ENCODE assay signal across 8 cellular contexts in the genomic region with DNA sequence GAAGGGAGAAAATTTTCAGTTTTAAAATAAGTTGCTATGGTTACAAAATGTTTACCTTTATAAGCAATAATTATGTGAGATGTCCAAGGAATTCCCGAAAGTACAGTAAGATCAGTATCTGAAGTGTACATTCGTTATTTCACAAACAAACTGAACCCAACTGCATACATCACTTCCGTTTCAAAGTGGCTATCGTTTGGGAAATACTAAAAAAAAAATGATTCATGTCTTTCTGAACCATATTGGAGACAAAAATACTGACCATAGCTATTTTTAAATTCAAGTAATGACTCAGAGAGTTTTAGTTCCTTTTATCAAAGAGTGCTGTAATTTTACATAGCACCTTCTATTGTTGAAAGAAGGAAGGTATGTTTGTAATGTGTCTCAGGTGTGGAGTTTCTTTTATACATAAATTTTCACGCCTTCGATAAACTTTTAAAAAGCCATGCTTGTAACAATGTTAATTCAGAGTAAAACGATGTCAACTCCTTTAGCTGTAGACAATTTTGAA. TPM values are rescaled to one million over a fixed set of nuclear protein-coding genes. Genes with fewer than 3 reads are reported as not detected.
DNase-seq lines count a peak whose midpoint lies in the region; ATAC-seq and TF ChIP-seq lines count a peak whose summit lies in the region.

No MANE protein-coding gene starts in this region.

- H2AFZ ChIP-seq in H9 (ENCODE audit: low read length), result no peak overlapping the region

- H3K9me3 Mint-ChIP-seq in activated T-cell treated with anti-CD3 and anti-CD28 coated beads, Interleukin-2, amount 50 U/mL, for 72 hours, result peaks cover 4 to 5% of the 10 kb centered on the region in 2 donors
- no peaks in the 10 kb centered on the region for H3K9me3 Mint-ChIP-seq in CD8-positive, alpha-beta T cell
- no peaks in the 10 kb centered on the region for H3K9me3 Mint-ChIP-seq in H9

- H3K79me1 ChIP-seq in H9 (ENCODE audit: insufficient read depth, low read depth, low read length, poor library complexity, severe bottlenecking), result no peaks in the 10 kb centered on the region

- H3K23ac ChIP-seq in H9 (ENCODE audit: insufficient read length, low read depth, low read length), result no peak overlapping the region

- H3K79me2 ChIP-seq in H9 (ENCODE audit: insufficient read depth, low read length), result no peaks in the 10 kb centered on the region; the same call in 1 of the 2 replicates

- H3K18ac ChIP-seq in H9 (ENCODE audit: insufficient read length, low read depth, low read length), result no peak overlapping the region

- POLR2A ChIA-PET in RWPE1 (lab: Yijun Ruan, JAX; ENCODE audit: low non-redundant PET), result no interaction called here
- POLR2A ChIA-PET in CD8-positive, alpha-beta T cell (lab: Charles Lee), result no interaction called here

- no peak overlapping the region for H3K56ac ChIP-seq in H9 (ENCODE audit: insufficient read length, low read depth, low read length)

- H3K27ac ChIP-seq in RWPE1, result no peak overlapping the region
- peak overlapping the region in 1 of 4 donors; percentile 14 for H3K27ac ChIP-seq in gastroesophageal sphincter
- H3K27ac ChIP-seq in CD8-positive, alpha-beta T cell (ENCODE audit: low read depth, low read length), result no peak overlapping the region
- H3K27ac ChIP-seq in H9 (ENCODE audit: insufficient read length, low read depth, low read length), result no peak overlapping the region

- ATAC-seq in activated T-cell treated with anti-CD3 and anti-CD28 coated beads, Interleukin-2, amount 50 U/mL, for 72 hours (replicated peaks in 1 of 2), result peak; percentile 43 to 59
- peak; percentile 71 for ATAC-seq in HG02981 (IDR thresholded peaks at IDR 0.05; ENCODE audit: unreplicated experiment)
- ATAC-seq in gastroesophageal sphincter, result no peak
- ATAC-seq in CD8-positive, alpha-beta T cell, result no peak

- H3K4me1 ChIP-seq in gastroesophageal sphincter (peaks cover 0 to 28% (median 0%) of the 10 kb centered on the region in 3 donors), H9 (ENCODE audit: insufficient read depth, low read length) (no peaks in the 10 kb centered on the region)
- peaks cover 19% of the 10 kb centered on the region for H3K4me1 ChIP-seq in CD8-positive, alpha-beta T cell (ENCODE audit: insufficient read depth, low read length)

- H2BK120ac ChIP-seq in H9 (ENCODE audit: low read depth, low read length, poor library complexity, severe bottlenecking), result no peak overlapping the region

- WGBS in gastroesophageal sphincter (ENCODE audit: low coverage in 1 of 2), 2 donors, result 36 to 50% methylated on average over 7 of the region's 7 CpGs
- no CpG with 5 or more reads among the region's 7 CpGs for WGBS in H9 (ENCODE audit: extremely low coverage, insufficient read length, low lambda C conversion rate)

- CTCF ChIA-PET in RWPE1 (lab: Yijun Ruan, JAX), result interaction anchor here (0.6 to 1.0 kb wide), 3 partner anchors 8 to 1353 kb away, joined by 3 read pairs; partner anchors contain the start of gene ANKRD28
- CTCF ChIA-PET in CD8-positive, alpha-beta T cell (lab: Charles Lee), result no interaction called here

- no peak overlapping the region for H3T11ph ChIP-seq in H9 (ENCODE audit: low read length)

- H3K4me2 ChIP-seq in H9 (ENCODE audit: insufficient read depth, insufficient read length, low read length), result no peak overlapping the region

- H4K8ac ChIP-seq in H9 (replicated peaks; ENCODE audit: insufficient read length, low read depth, low read length), result no peak overlapping the region

- H2AK5ac ChIP-seq in H9 (ENCODE audit: insufficient read length, low read length), result no peak overlapping the region

- no peak overlapping the region for H4K5ac ChIP-seq in H9 (ENCODE audit: insufficient read length, low read depth, low read length)

- TF ChIP-seq POLR2A in gastroesophageal sphincter (IDR thresholded peaks at IDR 0.05), result no peak

- no peaks in the 10 kb centered on the region for H3K36me3 ChIP-seq in gastroesophageal sphincter
- no peaks in the 10 kb centered on the region for H3K36me3 ChIP-seq in CD8-positive, alpha-beta T cell (ENCODE audit: insufficient read depth, low read length)

- H3K4ac ChIP-seq in H9 (ENCODE audit: low read depth, low read length), result no peak overlapping the region

- H2BK12ac ChIP-seq in H9 (ENCODE audit: insufficient read length, low read depth, low read length), result no peak overlapping the region

- intact Hi-C loops in CD8-positive, alpha-beta T cell (cut with DNase I, micrococcal nuclease), result no loop called here

- H3K27me3 Mint-ChIP-seq in activated T-cell treated with anti-CD3 and anti-CD28 coated beads, Interleukin-2, amount 50 U/mL, for 72 hours (ENCODE audit: low read depth), result no peaks in the 10 kb centered on the region
- no peaks in the 10 kb centered on the region for H3K27me3 Mint-ChIP-seq in CD8-positive, alpha-beta T cell (ENCODE audit: low read depth)
- H3K27me3 Mint-ChIP-seq in H9 (ENCODE audit: low read depth), result no peaks in the 10 kb centered on the region

- peaks cover 4 to 8% of the 10 kb centered on the region in 2 donors for H3K36me3 Mint-ChIP-seq in activated T-cell treated with anti-CD3 and anti-CD28 coated beads, Interleukin-2, amount 50 U/mL, for 72 hours (ENCODE audit: insufficient read depth in 2 of 2)
- H3K36me3 Mint-ChIP-seq in CD8-positive, alpha-beta T cell, result peaks cover 5% of the 10 kb centered on the region
- H3K36me3 Mint-ChIP-seq in H9 (ENCODE audit: insufficient read depth in 1 of 3, low read depth in 3 of 3), result no peaks in the 10 kb centered on the region

- H4K91ac ChIP-seq in H9 (ENCODE audit: insufficient read length, low read depth, low read length), result no peak overlapping the region

- TF ChIP-seq EP300 in gastroesophageal sphincter (IDR thresholded peaks at IDR 0.05), result no peak

- H2BK20ac ChIP-seq in H9 (ENCODE audit: low read depth, low read length, poor library complexity, severe bottlenecking), result no peak overlapping the region

- H3K9me3 ChIP-seq in gastroesophageal sphincter (no peaks in the 10 kb centered on the region), H9 (ENCODE audit: control insufficient read depth, low read depth, low read length) (no peaks in the 10 kb centered on the region)
- H3K9me3 ChIP-seq in CD8-positive, alpha-beta T cell (ENCODE audit: low read length), result no peaks in the 10 kb centered on the region

- TF ChIP-seq CTCF in RWPE1 (conservative IDR thresholded peaks at IDR 0.05; ENCODE audit: low read depth) (no peak), gastroesophageal sphincter (IDR thresholded peaks at IDR 0.05) (no peak), H9 (conservative IDR thresholded peaks at IDR 0.05) (no peak)
- TF ChIP-seq CTCF in CD8-positive, alpha-beta T cell (IDR thresholded peaks at IDR 0.05), result no peak

- H2BK15ac ChIP-seq in H9 (ENCODE audit: low read depth, low read length), result no peak overlapping the region

- H4K20me1 ChIP-seq in H9 (ENCODE audit: control insufficient read depth, insufficient read depth, insufficient read length), result no peaks in the 10 kb centered on the region

- peak overlapping the region; percentile 77 for H3K27ac Mint-ChIP-seq in activated T-cell treated with anti-CD3 and anti-CD28 coated beads, Interleukin-2, amount 50 U/mL, for 72 hours
- no peak overlapping the region for H3K27ac Mint-ChIP-seq in CD8-positive, alpha-beta T cell
- no peak overlapping the region for H3K27ac Mint-ChIP-seq in H9

- no peaks in the 10 kb centered on the region for H3K23me2 ChIP-seq in H9 (ENCODE audit: insufficient read length, low read depth, low read length, poor library complexity, severe bottlenecking)

- H3K14ac ChIP-seq in H9 (ENCODE audit: insufficient read depth, low read length), result no peak overlapping the region

- H3K27me3 ChIP-seq in gastroesophageal sphincter, result no peaks in the 10 kb centered on the region
- no peaks in the 10 kb centered on the region for H3K27me3 ChIP-seq in CD8-positive, alpha-beta T cell (ENCODE audit: insufficient read depth, low read length)
- no peaks in the 10 kb centered on the region for H3K27me3 ChIP-seq in H9 (ENCODE audit: insufficient read depth, low read length)

- H3K4me3 Mint-ChIP-seq in activated T-cell treated with anti-CD3 and anti-CD28 coated beads, Interleukin-2, amount 50 U/mL, for 72 hours, result peak overlapping the region in 1 of 2 donors; percentile 58
- no peak overlapping the region for H3K4me3 Mint-ChIP-seq in CD8-positive, alpha-beta T cell
- no peak overlapping the region for H3K4me3 Mint-ChIP-seq in H9

- DNase-seq in activated T-cell treated with anti-CD3 and anti-CD28 coated beads, Interleukin-2, amount 50 U/mL, for 72 hours, result no peak
- DNase-seq in activated T-cell treated with anti-CD3 and anti-CD28 coated beads, Interleukin-2, amount 50 U/mL, for 48 hours, result no peak
- peak; percentile 23 for DNase-seq in RWPE1 (ENCODE audit: low spot score)
- DNase-seq in iris pigment epithelial cell (ENCODE audit: low read depth), result peak; percentile 90
- DNase-seq in CD8-positive, alpha-beta T cell, result no peak
- no peak for DNase-seq in H9

- H2BK5ac ChIP-seq in H9 (ENCODE audit: insufficient read length, low read length), result no peak overlapping the region

- no peak overlapping the region for H3K4me3 ChIP-seq in gastroesophageal sphincter
- no peak overlapping the region for H3K4me3 ChIP-seq in CD8-positive, alpha-beta T cell (ENCODE audit: low read depth, low read length)

- H3K9ac ChIP-seq in H9 (ENCODE audit: extremely low read depth, insufficient read length, low read length), result no peak overlapping the region

- peaks cover 56% of the 10 kb centered on the region for H3K4me1 Mint-ChIP-seq in activated T-cell treated with anti-CD3 and anti-CD28 coated beads, Interleukin-2, amount 50 U/mL, for 72 hours (ENCODE audit: low read depth)
- H3K4me1 Mint-ChIP-seq in CD8-positive, alpha-beta T cell (ENCODE audit: low read depth), result peaks cover 66% of the 10 kb centered on the region
- H3K4me1 Mint-ChIP-seq in H9, result peaks cover 15 to 23% of the 10 kb centered on the region in 2 experiments

RNA-seq across cellular contexts. Expression of gene ANKRD28, which starts 8.0 kb away (rescaled TPM):
- total RNA-seq in activated T-cell treated with anti-CD3 and anti-CD28 coated beads, Interleukin-2, amount 50 U/mL, for 72 hours, result 10 to 100 TPM; 45.3 to 46.1 TPM
- 10 to 100 TPM; 26.8 to 55.9 (median 43.6) TPM for total RNA-seq in gastroesophageal sphincter
- 10 to 100 TPM; 35.1 to 39.5 TPM for total RNA-seq in CD8-positive, alpha-beta T cell
- total RNA-seq in H9 (2021), result 53.8 and 59.0 TPM in 2 replicates

Comparison
In these comparisons a context has a peak if more than half of its experiments do, and no peak if none do; other contexts are left out.
1. ATAC-seq: peak in activated T-cell treated with anti-CD3 and anti-CD28 coated beads, Interleukin-2, amount 50 U/mL, for 72 hours (2 of 2) and HG02981 (single experiment); none in gastroesophageal sphincter (single experiment) and CD8-positive, alpha-beta T cell (single experiment).
2. DNase-seq: peak in RWPE1 (single experiment) and iris pigment epithelial cell (single experiment); none in activated T-cell treated with anti-CD3 and anti-CD28 coated beads, Interleukin-2, amount 50 U/mL, for 72 hours (0 of 2), activated T-cell treated with anti-CD3 and anti-CD28 coated beads, Interleukin-2, amount 50 U/mL, for 48 hours (0 of 2), CD8-positive, alpha-beta T cell (0 of 7) and H9 (single experiment).